ENCODE assay signal across 2 cellular contexts in genomic region chr22:38338772-38339379, GRCh38.
TF ChIP-seq lines count a peak whose summit lies in the region.

No MANE protein-coding gene starts in this region.

TF ChIP-seq in GM23338, 12 proteins besides CTCF, POLR2A, EP300 and RAD21:
- TF ChIP-seq POLR2AphosphoS5 (IDR thresholded peaks at IDR 0.05; ENCODE audit: low read depth) (no peak), ZNF331 (CRISPR knock-in tag; IDR thresholded peaks at IDR 0.05; ENCODE audit: low read depth) (no peak), EZH2phosphoT487 (IDR thresholded peaks at IDR 0.05; ENCODE audit: unreplicated experiment) (no peak), REST (IDR thresholded peaks at IDR 0.05; ENCODE audit: unreplicated experiment) (no peak)

TF ChIP-seq in H1, 55 proteins besides CTCF, POLR2A, EP300 and RAD21 (continued from another document):
- TF ChIP-seq SP1 (IDR thresholded peaks at IDR 0.05; ENCODE audit: low read depth, low read length), result no peak
- no peak for TF ChIP-seq CBX8 (IDR thresholded peaks at IDR 0.05; ENCODE audit: borderline replicate concordance, low read depth, low read length)
- no peak for TF ChIP-seq ATF3 (IDR thresholded peaks at IDR 0.05; ENCODE audit: insufficient read depth, low read depth, low read length)
- TF ChIP-seq RBBP5 (IDR thresholded peaks at IDR 0.05; ENCODE audit: borderline replicate concordance, low read depth, low read length), result no peak
- TF ChIP-seq POU5F1 (IDR thresholded peaks at IDR 0.05; ENCODE audit: low read depth, low read length), result no peak
- TF ChIP-seq NANOG (IDR thresholded peaks at IDR 0.05; ENCODE audit: insufficient read depth, low read depth, low read length, poor library complexity, severe bottlenecking), result no peak
TF ChIP-seq in H1: peak in this region for 0.
